ENCODE assay signal across 13 cellular contexts in genomic region chr7:2004841-2005351, GRCh38.
A peak's percentile ranks its signal among the peaks of the same experiment; 100 is the strongest.
DNase-seq lines count a peak whose midpoint lies in the region; ATAC-seq, FAIRE-seq and TF ChIP-seq lines count a peak whose summit lies in the region.
"Had no signal": no experiment of that assay in that cellular context is flagged by ENCODE, and none has a peak within 500 bp of the region (broad histone marks: within the 10 kb centered on the region; RNA-seq: fewer than 3 reads in every experiment).

No MANE protein-coding gene starts in this region.

- H3K9me3 ChIP-seq in H1 (ENCODE audit: insufficient read depth in 2 of 2, low read depth in 1 of 2, low read length in 1 of 2) (no peaks in the 10 kb centered on the region), thyroid gland (no peaks in the 10 kb centered on the region)
- H3K9me3 ChIP-seq: pancreas had no signal

- H4K5ac ChIP-seq in H1 (ENCODE audit: insufficient read length, low read depth, low read length), result no peak overlapping the region

- FAIRE-seq in H1 (lab: Jason Lieb, UNC), result no peak
- FAIRE-seq: pancreas had no signal

- no peak overlapping the region for H2BK12ac ChIP-seq in H1 (ENCODE audit: low read depth, low read length)

- H3K14ac ChIP-seq in H1 (ENCODE audit: insufficient read length), result no peak overlapping the region

- TF ChIP-seq RAD21 in H1 (IDR thresholded peaks at IDR 0.05 in 1 of 2, conservative IDR thresholded peaks at IDR 0.05 in 1 of 2; ENCODE audit: low read depth in 2 of 2, low read length in 2 of 2), result no peak

- no peak overlapping the region for H4K8ac ChIP-seq in H1 (ENCODE audit: extremely low read depth, insufficient read depth, low read length)

- H3K27me3 ChIP-seq in H1 (replicated peaks in 1 of 4; ENCODE audit: control insufficient read depth in 3 of 4, extremely low read depth in 1 of 4, insufficient read depth in 3 of 4, low read length in 3 of 4), result no peaks in the 10 kb centered on the region
- no peaks in the 10 kb centered on the region for H3K27me3 ChIP-seq in thyroid gland
- H3K27me3 ChIP-seq: pancreas had no signal

- TF ChIP-seq CTCF in H1 (IDR thresholded peaks at IDR 0.05; ENCODE audit: control extremely low read depth in 1 of 3, insufficient read depth in 1 of 3, low read depth in 1 of 3, low read length in 3 of 3), result no peak
- TF ChIP-seq CTCF in thyroid gland (IDR thresholded peaks at IDR 0.05), result no peak

- H2AFZ ChIP-seq in H1 (ENCODE audit: low read length), result no peak overlapping the region

- H3K4me2 ChIP-seq in H1 (ENCODE audit: insufficient read depth in 1 of 2, low read depth in 2 of 2, low read length in 2 of 2), result no peak overlapping the region

- H3K36me3 ChIP-seq in H1 (ENCODE audit: control insufficient read depth in 2 of 4, insufficient read depth in 4 of 4, low read length in 3 of 4) (no peaks in the 10 kb centered on the region), thyroid gland (no peaks in the 10 kb centered on the region)
- H3K36me3 ChIP-seq: pancreas had no signal

- H4K20me1 ChIP-seq in H1 (replicated peaks in 1 of 2; ENCODE audit: control insufficient read depth in 1 of 2, insufficient read depth in 2 of 2, low read length in 2 of 2), result peaks cover 0 to 6% of the 10 kb centered on the region in 2 experiments

- no peak overlapping the region for H3K9ac ChIP-seq in H1 (replicated peaks in 1 of 4; ENCODE audit: extremely low read depth in 1 of 4, low read depth in 3 of 4, low read length in 3 of 4)

- WGBS in H1 (ENCODE audit: extremely low coverage in 1 of 2, insufficient coverage in 1 of 2, insufficient read length in 1 of 2, insufficient replicate concordance in 2 of 2, low coverage in 1 of 2, low lambda C conversion rate in 2 of 2, missing lambda C conversion rate in 1 of 2), 2 experiments, result 93% methylated on average over 22 of the region's 22 CpGs; no CpG with 5 or more reads in 1 of the 2 experiments
- WGBS in thyroid gland, 2 donors, result 91 to 95% methylated on average over 21 to 22 of the region's 22 CpGs

- peaks cover 25% of the 10 kb centered on the region for H3K4me1 Mint-ChIP-seq in memory B cell

- intact Hi-C loops in thyroid gland (cut with DNase I), result no loop called here

- H3K4me3 Mint-ChIP-seq in memory B cell, result peak overlapping the region; percentile 25
- H3K4me3 Mint-ChIP-seq: activated T-helper 1 cell treated with anti-CD3 and anti-CD28 coated beads, Interleukin-12 subunit alpha, Interleukin-12 subunit beta, Interleukin-2, Interleukin-4 antibody, amounts not matched to agents 30 ng/mL and 10 ng/mL and 1 ng/mL, durations not matched to agents 14 hours and 24 hours and 36 hours had no signal

- H3K79me1 ChIP-seq in H1 (ENCODE audit: low read depth, low read length), result peaks cover 3% of the 10 kb centered on the region; the same call in 1 of the 2 replicates

- H3K4me1 ChIP-seq in H1 (replicated peaks in 1 of 4; ENCODE audit: control insufficient read depth in 3 of 4, insufficient read depth in 4 of 4, low read length in 3 of 4) (no peaks in the 10 kb centered on the region; a peak in 1 of 7 replicates), thyroid gland (peaks cover 0 to 4% of the 10 kb centered on the region in 2 donors)
- H3K4me1 ChIP-seq: pancreas had no signal

- TF ChIP-seq EP300 in H1 (IDR thresholded peaks at IDR 0.05; ENCODE audit: borderline replicate concordance in 1 of 2, low read depth in 2 of 2, low read length in 2 of 2), result no peak

- POLR2A ChIA-PET in H1 (lab: Charles Lee; ENCODE audit: partially characterized antibody), result interaction anchor here (0.6 kb wide), 1 partner anchor 8 kb away, joined by 3 read pairs; no protein-coding TSS in a partner anchor

- TF ChIP-seq POLR2A in H1 (IDR thresholded peaks at IDR 0.05; ENCODE audit: control extremely low read depth in 1 of 2, low read depth in 2 of 2, low read length in 2 of 2), result no peak
- TF ChIP-seq POLR2A in thyroid gland (IDR thresholded peaks at IDR 0.05), result no peak

- no peak overlapping the region for H4K91ac ChIP-seq in H1 (replicated peaks; ENCODE audit: insufficient read length, low read length)

- no peaks in the 10 kb centered on the region for H3K9me3 Mint-ChIP-seq in memory B cell
- H3K9me3 Mint-ChIP-seq: activated T-helper 1 cell treated with anti-CD3 and anti-CD28 coated beads, Interleukin-12 subunit alpha, Interleukin-12 subunit beta, Interleukin-2, Interleukin-4 antibody, amounts not matched to agents 30 ng/mL and 10 ng/mL and 1 ng/mL, durations not matched to agents 14 hours and 24 hours and 36 hours had no signal

- H3K23me2 ChIP-seq in H1 (ENCODE audit: low read depth, low read length), result no peaks in the 10 kb centered on the region

- H3K4me3 ChIP-seq in H1 (ENCODE audit: extremely low read depth in 1 of 4, insufficient read depth in 2 of 4, low read depth in 3 of 4, low read length in 4 of 4), result no peak overlapping the region
- H3K4me3 ChIP-seq in thyroid gland (replicated peaks in 1 of 3), result no peak overlapping the region
- H3K4me3 ChIP-seq: pancreas had no signal

- CTCF ChIA-PET in H1 (lab: Charles Lee; ENCODE audit: partially characterized antibody), result interaction anchor here (2.0 kb wide), 1 partner anchor 8 kb away, joined by 5 read pairs; no protein-coding TSS in a partner anchor

- no peak overlapping the region for H3K56ac ChIP-seq in H1 (replicated peaks; ENCODE audit: insufficient read length, low read depth, low read length)

- H3K27ac Mint-ChIP-seq in memory B cell, result peak overlapping the region; percentile 56
- H3K27ac Mint-ChIP-seq: activated T-helper 1 cell treated with anti-CD3 and anti-CD28 coated beads, Interleukin-12 subunit alpha, Interleukin-12 subunit beta, Interleukin-2, Interleukin-4 antibody, amounts not matched to agents 30 ng/mL and 10 ng/mL and 1 ng/mL, durations not matched to agents 14 hours and 24 hours and 36 hours had no signal

- no peak for ATAC-seq in memory B cell (ENCODE audit: low read depth)
- ATAC-seq: pancreas had no signal

- no peak overlapping the region for H2BK20ac ChIP-seq in H1 (ENCODE audit: low read length)

- no peak overlapping the region for H3K23ac ChIP-seq in H1 (ENCODE audit: insufficient read length)

- DNase-seq in activated CD8-positive, alpha-beta memory T cell treated with anti-CD3 and anti-CD28 coated beads, Interleukin-2, amount 50 U/mL, for 4 hours, result peak; percentile 13
- no peak for DNase-seq in activated CD8-positive, alpha-beta memory T cell treated with anti-CD3 and anti-CD28 coated beads for 24 hours
- peak in 1 of 2 experiments; percentile 43 for DNase-seq in H1 (ENCODE audit: low read depth in 1 of 2, low spot score in 2 of 2)
- DNase-seq in memory B cell (ENCODE audit: low spot score in 2 of 2), result no peak
- DNase-seq in thyroid gland, result peak; percentile 0 to 1
- DNase-seq in OCI-M2 (lab: John Stamatoyannopoulos, UW; ENCODE audit: unreplicated experiment), result no peak
- DNase-seq in T1000 (lab: John Stamatoyannopoulos, UW), result no peak
- no peak for DNase-seq in NCI-H1105 treated with DMSO at 0.1 percent for 48 hours (lab: John Stamatoyannopoulos, UW)
- DNase-seq: activated CD4-positive, alpha-beta T cell treated with anti-CD3 and anti-CD28 coated beads for 48 hours; NCI-H2029; NCI-H69 had no signal

- H3K27ac ChIP-seq in H1 (ENCODE audit: low read depth, low read length) (no peak overlapping the region), thyroid gland (no peak overlapping the region)
- H3K27ac ChIP-seq: pancreas had no signal

- H3K36me3 Mint-ChIP-seq in memory B cell, result peaks cover 3% of the 10 kb centered on the region

- H2BK5ac ChIP-seq in H1 (ENCODE audit: low read depth, low read length), result no peak overlapping the region; the same call in 1 of the 2 replicates

- no peaks in the 10 kb centered on the region for H3K27me3 Mint-ChIP-seq in memory B cell

- H3K18ac ChIP-seq in H1 (ENCODE audit: extremely low read depth, low read length), result 0 out of 2 replicates have a peak overlapping the region, but pooled peaks have one; percentile 48

- H2BK15ac ChIP-seq in H1 (ENCODE audit: low read length), result no peak overlapping the region

- no peak overlapping the region for H2AK5ac ChIP-seq in H1 (ENCODE audit: low read depth, low read length)

- H2BK120ac ChIP-seq in H1 (replicated peaks; ENCODE audit: low read depth, low read length), result no peak overlapping the region

- no peaks in the 10 kb centered on the region for H3K79me2 ChIP-seq in H1 (ENCODE audit: control insufficient read depth in 1 of 2, insufficient read depth in 2 of 2, low read length in 2 of 2)

- no peak overlapping the region for H3K4ac ChIP-seq in H1 (replicated peaks; ENCODE audit: insufficient read length, low read depth, low read length)

TF ChIP-seq in H1, 55 proteins besides CTCF, POLR2A, EP300 and RAD21:
- TF ChIP-seq SIRT6 (IDR thresholded peaks at IDR 0.05; ENCODE audit: low read length) (no peak), CBX5 (IDR thresholded peaks at IDR 0.05; ENCODE audit: low read depth, low read length) (no peak), SP2 (IDR thresholded peaks at IDR 0.05; ENCODE audit: low read length) (no peak), KDM1A (IDR thresholded peaks at IDR 0.05; ENCODE audit: borderline replicate concordance, low read length) (no peak), RBBP5 (IDR thresholded peaks at IDR 0.05; ENCODE audit: borderline replicate concordance, low read depth, low read length) (no peak), JUN (IDR thresholded peaks at IDR 0.05; ENCODE audit: low read depth, low read length) (no peak), PHF8 (conservative IDR thresholded peaks at IDR 0.05; ENCODE audit: low read depth, low read length) (no peak)

Comparison
In these comparisons a context has a peak if more than half of its experiments do, and no peak if none do; other contexts are left out.
1. DNase-seq: peak in activated CD8-positive, alpha-beta memory T cell treated with anti-CD3 and anti-CD28 coated beads, Interleukin-2, amount 50 U/mL, for 4 hours (single experiment) and thyroid gland (2 of 2); none in activated CD8-positive, alpha-beta memory T cell treated with anti-CD3 and anti-CD28 coated beads for 24 hours (single experiment), memory B cell (0 of 2), OCI-M2 (single experiment), T1000 (single experiment) and NCI-H1105 treated with DMSO at 0.1 percent for 48 hours (single experiment).